ENCODE assay signal across 15 cellular contexts in the genomic region with DNA sequence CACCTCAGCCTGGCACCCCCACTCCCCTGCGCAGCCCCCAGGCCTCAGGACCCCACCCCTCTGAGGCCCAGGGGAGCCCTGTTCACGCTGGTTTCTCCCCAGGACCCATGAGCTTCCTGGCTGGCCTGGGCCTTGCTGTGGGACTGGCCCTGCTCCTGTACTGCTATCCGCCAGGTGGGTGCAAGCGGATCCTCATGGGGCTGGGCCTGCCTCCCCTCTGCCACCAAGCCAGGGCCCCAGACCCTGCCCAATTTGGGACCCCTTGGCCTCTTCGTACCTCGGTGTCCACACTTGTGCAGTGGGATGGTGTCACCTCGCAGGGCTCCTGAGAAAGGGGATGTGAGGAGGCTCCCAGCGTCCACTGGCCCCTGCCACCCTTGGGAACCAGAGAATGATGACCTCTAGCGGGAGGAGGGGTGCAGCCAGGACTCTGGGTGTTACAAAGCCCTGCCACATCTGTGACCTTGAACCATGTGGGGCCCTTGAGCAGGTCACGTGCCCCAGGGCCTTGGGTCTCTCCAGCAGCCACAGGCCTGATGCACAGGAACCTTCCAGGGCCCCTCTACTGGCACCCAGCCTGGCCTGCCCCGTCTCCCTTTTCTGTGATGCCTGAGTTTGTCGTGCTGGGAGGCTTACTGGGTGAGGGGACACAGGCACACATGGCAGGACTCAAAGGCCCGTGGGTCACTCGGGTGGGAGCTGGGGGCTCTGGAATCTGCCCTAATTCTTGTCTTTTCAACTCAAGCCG. TPM values are rescaled to one million over a fixed set of nuclear protein-coding genes. Genes with fewer than 3 reads are reported as not detected.
A peak's percentile ranks its signal among the peaks of the same experiment; 100 is the strongest.
DNase-seq lines count a peak whose midpoint lies in the region; ATAC-seq and TF ChIP-seq lines count a peak whose summit lies in the region.
"Had no signal": no experiment of that assay in that cellular context is flagged by ENCODE, and none has a peak within 500 bp of the region (broad histone marks: within the 10 kb centered on the region; RNA-seq: fewer than 3 reads in every experiment).

No MANE protein-coding gene starts in this region.

- H3K36me3 Mint-ChIP-seq in stimulated activated naive B cell treated with anti-CD40 and anti-IgM and Interleukin-4, amounts not matched to agents 10 μg/mL and 1 μg/mL and 100 μg/mL, for 72 hours = peaks cover 29 to 48% of the 10 kb centered on the region in 2 donors
- peaks cover 3% of the 10 kb centered on the region for H3K36me3 Mint-ChIP-seq in endothelial cell (ENCODE audit: low read depth, unreplicated experiment)

- peak overlapping the region; percentile 4 to 32 for H3K4me3 Mint-ChIP-seq in stimulated activated naive B cell treated with anti-CD40 and anti-IgM and Interleukin-4, amounts not matched to agents 10 μg/mL and 1 μg/mL and 100 μg/mL, for 72 hours
- no peak overlapping the region for H3K4me3 Mint-ChIP-seq in endothelial cell (ENCODE audit: unreplicated experiment)
- H3K4me3 Mint-ChIP-seq: CD4-positive, alpha-beta memory T cell had no signal

- H3K36me3 ChIP-seq in ascending aorta = peaks cover 50 to 60% of the 10 kb centered on the region in 2 donors
- H3K36me3 ChIP-seq in liver (ENCODE audit: control insufficient read depth in 4 of 4, insufficient read depth in 3 of 4, low read depth in 1 of 4, low read length in 3 of 4) = peaks cover 0 to 4% (median 0%) of the 10 kb centered on the region in 4 donors

- H3K27ac ChIP-seq in HL-60 (replicated peaks) (peak overlapping the region; percentile 81), ascending aorta (no peak overlapping the region), liver (ENCODE audit: low read depth in 1 of 2, low read length in 2 of 2) (peak overlapping the region; percentile 38 to 51)
- H3K27ac ChIP-seq: esophagus squamous epithelium had no signal

- peak; percentile 1 to 2 for ATAC-seq in stimulated activated naive B cell treated with anti-CD40 and anti-IgM and Interleukin-4, amounts not matched to agents 10 μg/mL and 1 μg/mL and 100 μg/mL, for 72 hours (replicated peaks)
- no peak for ATAC-seq in HG03565 (IDR thresholded peaks at IDR 0.05; ENCODE audit: unreplicated experiment)

- DNase-seq in HL-60 (ENCODE audit: low read depth in 1 of 2, low spot score in 1 of 2) (peak; percentile 64 to 73), ascending aorta (ENCODE audit: low spot score in 2 of 2) (peak; percentile 2 to 63), middle frontal gyrus (ENCODE audit: extremely low spot score, low spot score) (no peak), endothelial cell (ENCODE audit: low spot score) (no peak)
- no peak for DNase-seq in stimulated activated naive B cell treated with anti-CD40 and anti-IgM and Interleukin-4, amounts not matched to agents 10 μg/mL and 1 μg/mL and 100 μg/mL, for 72 hours
- DNase-seq: activated CD4-positive, alpha-beta T cell treated with anti-CD3 and anti-CD28 coated beads for 4 hours; esophagus squamous epithelium; NCI-H2107; NCI-H748 treated with DMSO at 0.1 percent for 48 hours; SHP77 had no signal

- no peaks in the 10 kb centered on the region for H3K9me3 Mint-ChIP-seq in stimulated activated naive B cell treated with anti-CD40 and anti-IgM and Interleukin-4, amounts not matched to agents 10 μg/mL and 1 μg/mL and 100 μg/mL, for 72 hours
- no peaks in the 10 kb centered on the region for H3K9me3 Mint-ChIP-seq in endothelial cell (ENCODE audit: unreplicated experiment)
- H3K9me3 Mint-ChIP-seq: CD4-positive, alpha-beta memory T cell had no signal

- TF ChIP-seq CTCF in HL-60 (IDR thresholded peaks at IDR 0.05; ENCODE audit: insufficient read depth, low read length) (no peak), ascending aorta (IDR thresholded peaks at IDR 0.05) (no peak), liver (IDR thresholded peaks at IDR 0.05; ENCODE audit: low read depth, low read length, missing input control) (no peak), endothelial cell (IDR thresholded peaks at IDR 0.05; ENCODE audit: unreplicated experiment) (no peak)

- no peak overlapping the region for H3K9ac ChIP-seq in liver (ENCODE audit: low read depth in 1 of 2, low read length in 2 of 2)

- H3K27ac Mint-ChIP-seq in stimulated activated naive B cell treated with anti-CD40 and anti-IgM and Interleukin-4, amounts not matched to agents 10 μg/mL and 1 μg/mL and 100 μg/mL, for 72 hours = peak overlapping the region; percentile 92
- H3K27ac Mint-ChIP-seq in endothelial cell (ENCODE audit: unreplicated experiment) = no peak overlapping the region

- peaks cover 43 to 78% of the 10 kb centered on the region in 2 donors for H3K4me1 Mint-ChIP-seq in stimulated activated naive B cell treated with anti-CD40 and anti-IgM and Interleukin-4, amounts not matched to agents 10 μg/mL and 1 μg/mL and 100 μg/mL, for 72 hours
- no peaks in the 10 kb centered on the region for H3K4me1 Mint-ChIP-seq in endothelial cell (ENCODE audit: unreplicated experiment)

- TF ChIP-seq RAD21 in liver (IDR thresholded peaks at IDR 0.05) = no peak

- intact Hi-C loops in ascending aorta (cut with DNase I) = no loop called here

- H3K4me3 ChIP-seq in HL-60 (replicated peaks; ENCODE audit: insufficient read depth, low read length) (no peak overlapping the region), ascending aorta (no peak overlapping the region), liver (ENCODE audit: low read depth in 1 of 3, low read length in 3 of 3) (no peak overlapping the region)
- H3K4me3 ChIP-seq: esophagus squamous epithelium, skin epidermis had no signal

- H3K4me1 ChIP-seq in ascending aorta = peaks cover 0 to 9% of the 10 kb centered on the region in 2 donors
- H3K4me1 ChIP-seq in liver (ENCODE audit: control insufficient read depth in 4 of 4, insufficient read depth in 4 of 4, low read length in 3 of 4) = peaks cover 0 to 9% (median 6%) of the 10 kb centered on the region in 4 donors

- H3K9me3 ChIP-seq in ascending aorta (no peaks in the 10 kb centered on the region), liver (ENCODE audit: control insufficient read depth in 4 of 4, low read length in 3 of 4) (no peaks in the 10 kb centered on the region)
- H3K9me3 ChIP-seq: esophagus squamous epithelium had no signal

- 88% methylated on average over 15 of the region's 15 CpGs for WGBS in liver

- H3K27me3 ChIP-seq in HL-60 (ENCODE audit: insufficient read depth, poor library complexity, severe bottlenecking) (no peaks in the 10 kb centered on the region), ascending aorta (no peaks in the 10 kb centered on the region), liver (ENCODE audit: control insufficient read depth in 4 of 4, insufficient read depth in 4 of 4, low read length in 3 of 4) (no peaks in the 10 kb centered on the region)
- H3K27me3 ChIP-seq: esophagus squamous epithelium had no signal

- H3K27me3 Mint-ChIP-seq in stimulated activated naive B cell treated with anti-CD40 and anti-IgM and Interleukin-4, amounts not matched to agents 10 μg/mL and 1 μg/mL and 100 μg/mL, for 72 hours = no peaks in the 10 kb centered on the region
- H3K27me3 Mint-ChIP-seq in endothelial cell (ENCODE audit: unreplicated experiment) = peaks cover 2% of the 10 kb centered on the region
- H3K27me3 Mint-ChIP-seq: CD4-positive, alpha-beta memory T cell had no signal

TF ChIP-seq in liver, 16 proteins besides CTCF, POLR2A, EP300 and RAD21:
- TF ChIP-seq, protein P1, sequence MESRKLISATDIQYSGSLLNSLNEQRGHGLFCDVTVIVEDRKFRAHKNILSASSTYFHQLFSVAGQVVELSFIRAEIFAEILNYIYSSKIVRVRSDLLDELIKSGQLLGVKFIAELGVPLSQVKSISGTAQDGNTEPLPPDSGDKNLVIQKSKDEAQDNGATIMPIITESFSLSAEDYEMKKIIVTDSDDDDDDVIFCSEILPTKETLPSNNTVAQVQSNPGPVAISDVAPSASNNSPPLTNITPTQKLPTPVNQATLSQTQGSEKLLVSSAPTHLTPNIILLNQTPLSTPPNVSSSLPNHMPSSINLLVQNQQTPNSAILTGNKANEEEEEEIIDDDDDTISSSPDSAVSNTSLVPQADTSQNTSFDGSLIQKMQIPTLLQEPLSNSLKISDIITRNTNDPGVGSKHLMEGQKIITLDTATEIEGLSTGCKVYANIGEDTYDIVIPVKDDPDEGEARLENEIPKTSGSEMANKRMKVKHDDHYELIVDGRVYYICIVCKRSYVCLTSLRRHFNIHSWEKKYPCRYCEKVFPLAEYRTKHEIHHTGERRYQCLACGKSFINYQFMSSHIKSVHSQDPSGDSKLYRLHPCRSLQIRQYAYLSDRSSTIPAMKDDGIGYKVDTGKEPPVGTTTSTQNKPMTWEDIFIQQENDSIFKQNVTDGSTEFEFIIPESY (IDR thresholded peaks at IDR 0.05) = no peak
- TF ChIP-seq FOXA1 (IDR thresholded peaks at IDR 0.05) = no peak
- TF ChIP-seq EGR1 (IDR thresholded peaks at IDR 0.05; ENCODE audit: low read depth in 2 of 2) = no peak
- no peak for TF ChIP-seq NR2F2 (IDR thresholded peaks at IDR 0.05)
- TF ChIP-seq HNF4G (IDR thresholded peaks at IDR 0.05) = no peak
- TF ChIP-seq, protein P2, sequence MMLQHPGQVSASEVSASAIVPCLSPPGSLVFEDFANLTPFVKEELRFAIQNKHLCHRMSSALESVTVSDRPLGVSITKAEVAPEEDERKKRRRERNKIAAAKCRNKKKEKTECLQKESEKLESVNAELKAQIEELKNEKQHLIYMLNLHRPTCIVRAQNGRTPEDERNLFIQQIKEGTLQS (IDR thresholded peaks at IDR 0.05) = no peak
- no peak for TF ChIP-seq HNF4A (conservative IDR thresholded peaks at IDR 0.05)
- no peak for TF ChIP-seq JUND (IDR thresholded peaks at IDR 0.05)

RNA-seq across cellular contexts. Expression of a gene that starts 16.3 kb away (rescaled TPM):
- total RNA-seq in ascending aorta = 212 TPM
- total RNA-seq in liver = 10 to 100 TPM; 13.0 to 15.5 TPM
- polyA plus RNA-seq in liver = 10 to 100 TPM; 17.2 to 18.2 TPM
- total RNA-seq in endothelial cell (ENCODE audit: unreplicated experiment) = 13.2 TPM

RNA-seq across cellular contexts. Expression of a gene that starts 21.8 kb away (rescaled TPM):
- 156 TPM for total RNA-seq in ascending aorta
- total RNA-seq in liver = 10 to 100 TPM; 31.2 to 40.0 TPM
- polyA plus RNA-seq in liver = 10 to 100 TPM; 70.4 to 72.1 TPM
- total RNA-seq in endothelial cell (ENCODE audit: unreplicated experiment) = 34.2 TPM

RNA-seq across cellular contexts. Expression of a gene that starts 53.8 kb away (rescaled TPM):
- not detected for total RNA-seq in ascending aorta
- total RNA-seq in liver = 1 to 10 TPM; 4.1 to 9.7 TPM
- 10 to 100 TPM; 13.9 to 19.2 TPM for polyA plus RNA-seq in liver
- total RNA-seq in endothelial cell (ENCODE audit: unreplicated experiment) = 1.2 TPM
- polyA plus RNA-seq: neural cell had no signal

Comparison
In these comparisons a context has a peak if more than half of its experiments do, and no peak if none do; other contexts are left out.
1. DNase-seq: peak in HL-60 (2 of 2) and ascending aorta (2 of 2); none in stimulated activated naive B cell treated with anti-CD40 and anti-IgM and Interleukin-4, amounts not matched to agents 10 μg/mL and 1 μg/mL and 100 μg/mL, for 72 hours (single experiment), middle frontal gyrus (single experiment) and endothelial cell (single experiment).
2. H3K27ac ChIP-seq: peak in HL-60 (single experiment) and liver (2 of 2); none in ascending aorta (0 of 2).
3. RNA of a gene that starts 16.3 kb away (total RNA-seq): 212 TPM in ascending aorta (single experiment); 13.0 to 15.5 TPM in liver and 13.2 TPM in endothelial cell (single experiment); every median in the first group is over 10 times any median in the second.